ENCODE assay signal across 36 cellular contexts in genomic region chr11:76177250-76177686, GRCh38. TPM values are rescaled to one million over a fixed set of nuclear protein-coding genes. Genes with fewer than 3 reads are reported as not detected.
"Had no signal": no experiment of that assay in that cellular context is flagged by ENCODE, and none has a peak within 500 bp of the region (broad histone marks: within the 10 kb centered on the region; RNA-seq: fewer than 3 reads in every experiment).

No MANE protein-coding gene starts in this region.

- H3K9me3 ChIP-seq: adrenal gland, body of pancreas, breast epithelium had no signal

- H3K4me3 ChIP-seq: adrenal gland, body of pancreas, breast epithelium, cardiac muscle cell had no signal

- DNase-seq: activated B cell treated with CpG ODN at 0.5 μM for 24 hours; activated CD4-positive, alpha-beta memory T cell treated with anti-CD3 and anti-CD28 coated beads for 36 hours; activated CD4-positive, alpha-beta T cell treated with anti-CD3 and anti-CD28 coated beads for 4 hours; activated CD4-positive, alpha-beta T cell treated with anti-CD3 and anti-CD28 coated beads, Interleukin-2, amount 10 ng/mL, durations not matched to agents 24 days and 14 days; activated CD4-positive, alpha-beta T cell treated with anti-CD3 and anti-CD28 coated beads, Interleukin-2, amount 50 U/mL, for 1 hour; activated CD4-positive, alpha-beta T cell treated with anti-CD3 and anti-CD28 coated beads, Interleukin-2, amount 50 U/mL, for 4 hours; activated CD4-positive, CD25-positive, alpha-beta regulatory T cell treated with anti-CD3 and anti-CD28 coated beads, Interleukin-2, amount 50 U/mL, for 72 hours; activated CD8-positive, alpha-beta memory T cell treated with anti-CD3 and anti-CD28 coated beads, Interleukin-2, amount 50 U/mL, for 4 hours; activated CD8-positive, alpha-beta T cell treated with anti-CD3 and anti-CD28 coated beads for 36 hours; activated effector memory CD4-positive, alpha-beta T cell treated with anti-CD3 and anti-CD28 coated beads, Interleukin-2, amount 50 U/mL, for 16 hours; activated gamma-delta T cell treated with Interleukin-2 at 50 U/mL for 16 hours; activated naive CD4-positive, alpha-beta T cell; activated naive CD4-positive, alpha-beta T cell treated with anti-CD3 and anti-CD28 coated beads for 36 hours; activated naive CD4-positive, alpha-beta T cell treated with anti-CD3 and anti-CD28 coated beads, Interleukin-2, amount 50 U/mL, for 16 hours; activated naive CD8-positive, alpha-beta T cell treated with anti-CD3 and anti-CD28 coated beads for 36 hours; activated T-cell treated with anti-CD3 and anti-CD28 coated beads for 4 hours; activated T-cell treated with anti-CD3 and anti-CD28 coated beads, Interleukin-2, amount 50 U/mL, for 1 hour; activated T-cell treated with anti-CD3 and anti-CD28 coated beads, Interleukin-2, amount 50 U/mL, for 4 hours; activated T-cell treated with anti-CD3 and anti-CD28 coated beads, Interleukin-2, amount 50 U/mL, for 72 hours; adrenal gland; amniotic stem cell; aorta; body of pancreas; brain microvascular endothelial cell; caudate nucleus; cerebellar nuclear complex; T-helper 1 cell; T-helper 2 cell; T-helper 9 cell had no signal

- FAIRE-seq: astrocyte, TTC549 had no signal

- ATAC-seq: activated CD8-positive, alpha-beta T cell treated with anti-CD3 and anti-CD28 coated beads for 36 hours; activated naive CD4-positive, alpha-beta T cell treated with anti-CD3 and anti-CD28 coated beads, Interleukin-2, amount 50 U/mL, for 72 hours; activated T-cell treated with anti-CD3 and anti-CD28 coated beads, Interleukin-2, amount 50 U/mL, for 4 hours; activated T-cell treated with anti-CD3 and anti-CD28 coated beads, Interleukin-2, amount 50 U/mL, for 72 hours; activated T-helper 17 cell treated with anti-CD3 and anti-CD28 coated beads, Interleukin-2, amount 50 U/mL, for 72 hours; body of pancreas had no signal

- H3K27ac ChIP-seq: adrenal gland, body of pancreas, brain microvascular endothelial cell, breast epithelium, cardiac muscle cell, VCaP had no signal

- H3K4me1 ChIP-seq: adrenal gland, body of pancreas, breast epithelium had no signal

- H3K36me3 ChIP-seq: adrenal gland, brain microvascular endothelial cell, breast epithelium, cardiac muscle cell had no signal

- H3K27me3 ChIP-seq: adrenal gland, body of pancreas, brain microvascular endothelial cell, breast epithelium, cardiac muscle cell had no signal

RNA-seq across cellular contexts. Expression of gene WNT11, which starts 29.0 kb away (rescaled TPM):
- total RNA-seq: activated CD4-positive, alpha-beta memory T cell treated with anti-CD3 and anti-CD28 coated beads for 36 hours; activated naive CD4-positive, alpha-beta T cell treated with anti-CD3 and anti-CD28 coated beads for 36 hours; activated naive CD8-positive, alpha-beta T cell treated with anti-CD3 and anti-CD28 coated beads for 36 hours; activated T-helper 17 cell treated with anti-CD3 and anti-CD28 coated beads, Interleukin-2, amount 50 U/mL, for 72 hours had no signal
